In the genomic region with DNA sequence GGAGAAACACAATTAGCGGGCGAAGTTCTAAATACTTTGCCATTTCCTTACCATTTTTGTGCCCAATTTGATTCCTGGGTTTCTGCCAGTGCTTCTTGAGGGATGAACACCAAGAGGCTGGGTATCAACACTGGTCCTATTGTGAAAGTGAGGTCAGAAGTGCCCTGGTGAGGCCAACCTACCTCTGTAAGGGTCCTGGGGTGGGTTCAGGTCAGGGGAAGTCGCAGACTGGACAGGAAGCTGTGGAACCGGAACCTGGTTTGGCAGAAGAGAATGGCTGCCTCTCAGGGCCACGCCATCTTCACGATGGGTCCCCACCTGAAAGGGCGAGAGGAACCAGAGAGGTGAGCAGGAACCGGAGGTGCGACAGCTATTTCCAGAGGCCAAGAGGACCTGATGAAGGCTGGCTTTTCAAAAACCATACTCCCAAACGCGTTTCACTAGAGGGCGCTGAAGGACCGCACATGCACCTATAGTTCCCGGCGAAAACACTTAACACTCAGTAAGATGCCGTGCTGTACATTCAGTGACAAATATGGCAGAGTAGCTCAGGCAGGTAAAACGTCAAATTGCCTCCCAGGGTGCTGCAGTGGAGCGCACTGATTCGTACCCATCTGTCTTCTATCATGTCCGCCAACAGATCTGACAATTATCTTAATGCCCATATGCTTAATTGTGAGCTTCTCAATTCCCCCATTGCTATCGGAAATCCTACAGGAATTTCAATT, we compare ENCODE assay signal across 8 cellular contexts.
A peak's percentile ranks its signal among the peaks of the same experiment; 100 is the strongest.
DNase-seq lines count a peak whose midpoint lies in the region; ATAC-seq and TF ChIP-seq lines count a peak whose summit lies in the region.

No MANE protein-coding gene starts in this region.

- H3K9me3 ChIP-seq in CD4-positive, alpha-beta T cell (ENCODE audit: control insufficient read depth, low read length) = no peaks in the 10 kb centered on the region

- H3K4me1 Mint-ChIP-seq in CD4-positive, alpha-beta T cell (ENCODE audit: low read depth) = no peaks in the 10 kb centered on the region
- peaks cover 3% of the 10 kb centered on the region for H3K4me1 Mint-ChIP-seq in endothelial cell (ENCODE audit: unreplicated experiment)

- H3K27ac Mint-ChIP-seq in CD4-positive, alpha-beta T cell = no peak overlapping the region
- H3K27ac Mint-ChIP-seq in endothelial cell (ENCODE audit: unreplicated experiment) = peak overlapping the region; percentile 44

- H3K4me3 Mint-ChIP-seq in CD4-positive, alpha-beta T cell = no peak overlapping the region
- peak overlapping the region; percentile 28 for H3K4me3 Mint-ChIP-seq in endothelial cell (ENCODE audit: unreplicated experiment)

- intact Hi-C loops in CD4-positive, alpha-beta T cell (cut with DNase I, micrococcal nuclease) = loop anchor here (2.0 to 5.0 kb wide), 2 partner anchors 1342 to 1343 kb away; no protein-coding TSS in a partner anchor

- H3K27me3 Mint-ChIP-seq in CD4-positive, alpha-beta T cell = no peaks in the 10 kb centered on the region
- no peaks in the 10 kb centered on the region for H3K27me3 Mint-ChIP-seq in endothelial cell (ENCODE audit: unreplicated experiment)

- no peak overlapping the region for H3K27ac ChIP-seq in CD4-positive, alpha-beta T cell (ENCODE audit: low read depth, low read length)

- POLR2A ChIA-PET in CD4-positive, alpha-beta T cell (lab: Charles Lee) = interaction anchor here (0.7 kb wide), 1 partner anchor 348 kb away, joined by 3 read pairs; no protein-coding TSS in a partner anchor

- no peak for TF ChIP-seq CTCF in CD4-positive, alpha-beta T cell (IDR thresholded peaks at IDR 0.05)
- TF ChIP-seq CTCF in endothelial cell (IDR thresholded peaks at IDR 0.05; ENCODE audit: unreplicated experiment) = peak; percentile 62

- peak; percentile 54 for ATAC-seq in CD4-positive, alpha-beta T cell (ENCODE audit: poor library complexity)
- ATAC-seq in GM19452 (IDR thresholded peaks at IDR 0.05; ENCODE audit: unreplicated experiment) = peak; percentile 81
- ATAC-seq in HG03469 (IDR thresholded peaks at IDR 0.05; ENCODE audit: unreplicated experiment) = peak; percentile 53

- no peaks in the 10 kb centered on the region for H3K36me3 Mint-ChIP-seq in CD4-positive, alpha-beta T cell (ENCODE audit: low read depth)
- H3K36me3 Mint-ChIP-seq in endothelial cell (ENCODE audit: low read depth, unreplicated experiment) = peaks cover 21% of the 10 kb centered on the region

- DNase-seq in CD4-positive, alpha-beta T cell = peak in 7 of 10 experiments; percentile 2 to 42 (median 3)
- DNase-seq in NCI-H510A (lab: John Stamatoyannopoulos, UW) = peak; percentile 60
- DNase-seq in activated CD4-positive, alpha-beta T cell treated with anti-CD3 and anti-CD28 coated beads, Interleukin-2, amount 50 U/mL, for 48 hours = peak; percentile 63 to 67
- DNase-seq in endothelial cell (ENCODE audit: low spot score) = peak; percentile 79
- DNase-seq in middle frontal gyrus (ENCODE audit: extremely low spot score, low spot score) = peak; percentile 69
- DNase-seq in stimulated activated CD8-positive, alpha-beta memory T cell treated with anti-CD3 and anti-CD28 coated beads, Interleukin-7, amount 100 ng/mL, for 24 hours (ENCODE audit: low read depth) = peak; percentile 28

- CTCF ChIA-PET in CD4-positive, alpha-beta T cell (lab: Charles Lee) = interaction anchor here (1.0 to 1.2 kb wide), 3 partner anchors 9 to 16 kb away, joined by 3 to 4 read pairs (median 3); no protein-coding TSS in a partner anchor

- H3K27me3 ChIP-seq in CD4-positive, alpha-beta T cell (ENCODE audit: control insufficient read depth, insufficient read depth, low read length) = no peaks in the 10 kb centered on the region

- H3K9me3 Mint-ChIP-seq in CD4-positive, alpha-beta T cell = no peaks in the 10 kb centered on the region
- no peaks in the 10 kb centered on the region for H3K9me3 Mint-ChIP-seq in endothelial cell (ENCODE audit: unreplicated experiment)

Comparison
In these comparisons a context has a peak if more than half of its experiments do, and no peak if none do; other contexts are left out.
1. DNase-seq: peak in every context shown above with its lines; median percentile 79 in endothelial cell; 69 in middle frontal gyrus; 65 in activated CD4-positive, alpha-beta T cell treated with anti-CD3 and anti-CD28 coated beads, Interleukin-2, amount 50 U/mL, for 48 hours; 60 in NCI-H510A; 28 in stimulated activated CD8-positive, alpha-beta memory T cell treated with anti-CD3 and anti-CD28 coated beads, Interleukin-7, amount 100 ng/mL, for 24 hours; 3 in CD4-positive, alpha-beta T cell.